In genomic region chr1:199279107-199279506, GRCh38 we compare ENCODE assay signal across 18 cellular contexts.
DNase-seq lines count a peak whose midpoint lies in the region; TF ChIP-seq lines count a peak whose summit lies in the region.
"Had no signal": no experiment of that assay in that cellular context is flagged by ENCODE, and none has a peak within 500 bp of the region (broad histone marks: within the 10 kb centered on the region; RNA-seq: fewer than 3 reads in every experiment).

No MANE protein-coding gene starts in this region.

- H3K27me3 Mint-ChIP-seq in Calu3 (ENCODE audit: unreplicated experiment), result no peaks in the 10 kb centered on the region

- TF ChIP-seq CTCF in fibroblast of pulmonary artery (IDR thresholded peaks at IDR 0.05; ENCODE audit: low read length, missing control alignments) (no peak), Calu3 (IDR thresholded peaks at IDR 0.05; ENCODE audit: unreplicated experiment) (no peak)

- H3K4me1 Mint-ChIP-seq in Calu3 (ENCODE audit: low read depth, unreplicated experiment), result peaks cover 14% of the 10 kb centered on the region
- H3K4me1 Mint-ChIP-seq: CD4-positive, alpha-beta memory T cell; neural crest cell had no signal

- no peak overlapping the region for H3K4me3 ChIP-seq in fibroblast of pulmonary artery (replicated peaks; ENCODE audit: low read depth, low read length)
- H3K4me3 ChIP-seq: GM23248 had no signal

- CTCF ChIA-PET in Calu3 (lab: Charles Lee), result no interaction called here

- H3K36me3 Mint-ChIP-seq in Calu3 (ENCODE audit: insufficient read depth, unreplicated experiment), result no peaks in the 10 kb centered on the region
- H3K36me3 Mint-ChIP-seq: CD4-positive, alpha-beta memory T cell; stimulated activated effector memory CD8-positive, alpha-beta T cell treated with anti-CD3 and anti-CD28 coated beads, Interleukin-12 subunit alpha, Interleukin-12 subunit beta, amount 100 ng/mL, for 72 hours had no signal

- DNase-seq in AML-193 (lab: John Stamatoyannopoulos, UW), result peak; percentile 66 to 77
- peak; percentile 62 for DNase-seq in M059J (ENCODE audit: low read depth)
- DNase-seq in SIG-M5 treated with dmso at 0.1 percent for 504 hours (lab: John Stamatoyannopoulos, UW; ENCODE audit: unreplicated experiment), result peak; percentile 85
- peak; percentile 76 for DNase-seq in fibroblast of pulmonary artery (ENCODE audit: low read depth)
- DNase-seq in Calu3, result no peak
- DNase-seq in stimulated activated naive CD4-positive, alpha-beta T cell (lab: John Stamatoyannopoulos, UW), result no peak
- no peak for DNase-seq in NCI-H748 treated with DMSO at 0.1 percent for 48 hours (lab: John Stamatoyannopoulos, UW)
- DNase-seq in activated CD4-positive, alpha-beta T cell treated with anti-CD3 and anti-CD28 coated beads for 48 hours, result no peak
- DNase-seq: activated CD4-positive, alpha-beta T cell treated with anti-CD3 and anti-CD28 coated beads, Interleukin-2, amount 50 U/mL, for 1 hour; activated naive CD4-positive, alpha-beta T cell; aorta; GM23248; left cardiac atrium; NCI-H187; NCI-H446 had no signal

- intact Hi-C loops in Calu3 (cut with micrococcal nuclease; ENCODE audit: unreplicated experiment), result no loop called here

- BruUV-seq in Calu3 (replicated peaks; lab: Mats Ljungman, UMichigan), result no TSS peak

- H3K9me3 Mint-ChIP-seq in Calu3 (ENCODE audit: low read depth, unreplicated experiment), result no peaks in the 10 kb centered on the region
- H3K9me3 Mint-ChIP-seq: CD4-positive, alpha-beta memory T cell had no signal

- no peak overlapping the region for H3K4me3 Mint-ChIP-seq in Calu3 (ENCODE audit: low read depth, unreplicated experiment)
- H3K4me3 Mint-ChIP-seq: CD4-positive, alpha-beta memory T cell; neural crest cell; stimulated activated effector memory CD8-positive, alpha-beta T cell treated with anti-CD3 and anti-CD28 coated beads, Interleukin-12 subunit alpha, Interleukin-12 subunit beta, amount 100 ng/mL, for 72 hours had no signal

- H3K27ac Mint-ChIP-seq in Calu3 (ENCODE audit: unreplicated experiment), result no peak overlapping the region
- H3K27ac Mint-ChIP-seq: CD4-positive, alpha-beta memory T cell; stimulated activated effector memory CD8-positive, alpha-beta T cell treated with anti-CD3 and anti-CD28 coated beads, Interleukin-12 subunit alpha, Interleukin-12 subunit beta, amount 100 ng/mL, for 72 hours had no signal

Comparison
In these comparisons a context has a peak if more than half of its experiments do, and no peak if none do; other contexts are left out.
1. DNase-seq: peak in AML-193 (2 of 2), M059J (single experiment), SIG-M5 treated with dmso at 0.1 percent for 504 hours (single experiment) and fibroblast of pulmonary artery (single experiment); none in Calu3 (single experiment), stimulated activated naive CD4-positive, alpha-beta T cell (0 of 6), NCI-H748 treated with DMSO at 0.1 percent for 48 hours (single experiment) and activated CD4-positive, alpha-beta T cell treated with anti-CD3 and anti-CD28 coated beads for 48 hours (single experiment).